Comparison of ENCODE assay signal across 1 cellular context in genomic region chr7:95758187-95758586, GRCh38.
TF ChIP-seq lines count a peak whose summit lies in the region.

No MANE protein-coding gene starts in this region.

TF ChIP-seq in HEK293, 187 proteins besides CTCF, POLR2A, EP300 and RAD21 (continued from another document and continues in another):
- TF ChIP-seq, protein P1, sequence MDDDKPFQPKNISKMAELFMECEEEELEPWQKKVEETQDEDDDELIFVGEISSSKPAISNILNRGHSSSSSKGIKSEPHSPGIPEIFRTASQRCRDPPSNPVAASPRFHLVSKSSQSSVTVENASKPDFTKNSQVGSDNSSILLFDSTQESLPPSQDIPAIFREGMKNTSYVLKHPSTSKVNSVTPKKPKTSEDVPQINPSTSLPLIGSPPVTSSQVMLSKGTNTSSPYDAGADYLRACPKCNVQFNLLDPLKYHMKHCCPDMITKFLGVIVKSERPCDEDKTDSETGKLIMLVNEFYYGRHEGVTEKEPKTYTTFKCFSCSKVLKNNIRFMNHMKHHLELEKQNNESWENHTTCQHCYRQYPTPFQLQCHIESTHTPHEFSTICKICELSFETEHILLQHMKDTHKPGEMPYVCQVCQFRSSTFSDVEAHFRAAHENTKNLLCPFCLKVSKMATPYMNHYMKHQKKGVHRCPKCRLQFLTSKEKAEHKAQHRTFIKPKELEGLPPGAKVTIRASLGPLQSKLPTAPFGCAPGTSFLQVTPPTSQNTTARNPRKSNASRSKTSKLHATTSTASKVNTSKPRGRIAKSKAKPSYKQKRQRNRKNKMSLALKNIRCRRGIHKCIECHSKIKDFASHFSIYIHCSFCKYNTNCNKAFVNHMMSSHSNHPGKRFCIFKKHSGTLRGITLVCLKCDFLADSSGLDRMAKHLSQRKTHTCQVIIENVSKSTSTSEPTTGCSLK (tag by site-specific recombination; IDR thresholded peaks at IDR 0.05) = no peak
- TF ChIP-seq RBAK (tag by site-specific recombination; IDR thresholded peaks at IDR 0.05) (no peak), ZNF791 (tag by site-specific recombination; IDR thresholded peaks at IDR 0.05) (no peak), ZNF292 (tag by site-specific recombination; IDR thresholded peaks at IDR 0.05; ENCODE audit: borderline replicate concordance, low read depth) (no peak), MZF1 (tag by site-specific recombination; IDR thresholded peaks at IDR 0.05; ENCODE audit: borderline replicate concordance) (peak; percentile 97), ZNF555 (tag by site-specific recombination; conservative IDR thresholded peaks at IDR 0.05) (no peak), ZSCAN18 (tag by site-specific recombination; IDR thresholded peaks at IDR 0.05) (no peak), ZBTB6 (tag by site-specific recombination; IDR thresholded peaks at IDR 0.05) (no peak), KLF16 (tag by site-specific recombination; IDR thresholded peaks at IDR 0.05) (no peak), ZNF600 (tag by site-specific recombination; IDR thresholded peaks at IDR 0.05) (peak; percentile 79), KLF8 (tag by site-specific recombination; IDR thresholded peaks at IDR 0.05) (0 out of 2 replicates have a peak, but pooled peaks have one; percentile 32), ZNF843 (tag by site-specific recombination; IDR thresholded peaks at IDR 0.05) (peak; percentile 69; the same call in 1 of the 2 replicates), ZNF174 (tag by site-specific recombination; IDR thresholded peaks at IDR 0.05) (no peak), GLI4 (tag by site-specific recombination; IDR thresholded peaks at IDR 0.05) (no peak), WT1 (tag by site-specific recombination; IDR thresholded peaks at IDR 0.05) (peak; percentile 87), ZNF302 (tag by site-specific recombination; IDR thresholded peaks at IDR 0.05; ENCODE audit: low read depth) (no peak), GLI2 (tag by site-specific recombination; IDR thresholded peaks at IDR 0.05; ENCODE audit: borderline replicate concordance, low read depth) (no peak; the same call in 1 of the 2 replicates), ZBTB17 (tag by site-specific recombination; IDR thresholded peaks at IDR 0.05) (peak; percentile 71), ZFP37 (tag by site-specific recombination; IDR thresholded peaks at IDR 0.05) (no peak), HOXA7 (CRISPR knock-in tag; IDR thresholded peaks at IDR 0.05; ENCODE audit: borderline replicate concordance) (no peak), ZNF16 (tag by site-specific recombination; IDR thresholded peaks at IDR 0.05; ENCODE audit: low read depth) (no peak), ZBTB20 (tag by site-specific recombination; IDR thresholded peaks at IDR 0.05) (no peak), PRDM6 (tag by site-specific recombination; IDR thresholded peaks at IDR 0.05) (peak; percentile 74), ZNF19 (tag by site-specific recombination; IDR thresholded peaks at IDR 0.05; ENCODE audit: low read depth) (no peak), KLF10 (tag by site-specific recombination; IDR thresholded peaks at IDR 0.05) (peak; percentile 21; the same call in 1 of the 2 replicates), ZNF629 (tag by site-specific recombination; IDR thresholded peaks at IDR 0.05) (0 out of 2 replicates have a peak, but pooled peaks have one; percentile 37), OSR2 (tag by site-specific recombination; IDR thresholded peaks at IDR 0.05) (peak; percentile 62), ZBTB8A (tag by site-specific recombination; IDR thresholded peaks at IDR 0.05) (peak; percentile 26; the same call in 1 of the 2 replicates), ZNF157 (tag by site-specific recombination; IDR thresholded peaks at IDR 0.05) (no peak), ZSCAN30 (tag by site-specific recombination; IDR thresholded peaks at IDR 0.05) (peak; percentile 52; the same call in 1 of the 2 replicates), ZNF416 (tag by site-specific recombination; IDR thresholded peaks at IDR 0.05) (no peak), TCF7L2 (IDR thresholded peaks at IDR 0.05; ENCODE audit: borderline replicate concordance, low read depth, low read length) (no peak), GLIS2 (tag by site-specific recombination; IDR thresholded peaks at IDR 0.05) (no peak), ZNF626 (tag by site-specific recombination; IDR thresholded peaks at IDR 0.05) (no peak), ZBTB26 (tag by site-specific recombination; optimal IDR thresholded peaks at IDR 0.05) (no peak), GLIS1 (tag by site-specific recombination; IDR thresholded peaks at IDR 0.05) (peak; percentile 73), ZNF184 (tag by site-specific recombination; IDR thresholded peaks at IDR 0.05) (no peak), ZIC2 (tag by site-specific recombination; IDR thresholded peaks at IDR 0.05) (peak; percentile 61; the same call in 1 of the 2 replicates), BCL11B (tag by site-specific recombination; IDR thresholded peaks at IDR 0.05; ENCODE audit: low read depth) (no peak), ZNF155 (tag by site-specific recombination; IDR thresholded peaks at IDR 0.05) (no peak), ZNF561 (tag by site-specific recombination; IDR thresholded peaks at IDR 0.05; ENCODE audit: borderline replicate concordance) (peak; percentile 65; the same call in 1 of the 2 replicates)
- TF ChIP-seq, protein P2, sequence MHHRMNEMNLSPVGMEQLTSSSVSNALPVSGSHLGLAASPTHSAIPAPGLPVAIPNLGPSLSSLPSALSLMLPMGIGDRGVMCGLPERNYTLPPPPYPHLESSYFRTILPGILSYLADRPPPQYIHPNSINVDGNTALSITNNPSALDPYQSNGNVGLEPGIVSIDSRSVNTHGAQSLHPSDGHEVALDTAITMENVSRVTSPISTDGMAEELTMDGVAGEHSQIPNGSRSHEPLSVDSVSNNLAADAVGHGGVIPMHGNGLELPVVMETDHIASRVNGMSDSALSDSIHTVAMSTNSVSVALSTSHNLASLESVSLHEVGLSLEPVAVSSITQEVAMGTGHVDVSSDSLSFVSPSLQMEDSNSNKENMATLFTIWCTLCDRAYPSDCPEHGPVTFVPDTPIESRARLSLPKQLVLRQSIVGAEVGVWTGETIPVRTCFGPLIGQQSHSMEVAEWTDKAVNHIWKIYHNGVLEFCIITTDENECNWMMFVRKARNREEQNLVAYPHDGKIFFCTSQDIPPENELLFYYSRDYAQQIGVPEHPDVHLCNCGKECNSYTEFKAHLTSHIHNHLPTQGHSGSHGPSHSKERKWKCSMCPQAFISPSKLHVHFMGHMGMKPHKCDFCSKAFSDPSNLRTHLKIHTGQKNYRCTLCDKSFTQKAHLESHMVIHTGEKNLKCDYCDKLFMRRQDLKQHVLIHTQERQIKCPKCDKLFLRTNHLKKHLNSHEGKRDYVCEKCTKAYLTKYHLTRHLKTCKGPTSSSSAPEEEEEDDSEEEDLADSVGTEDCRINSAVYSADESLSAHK (tag by site-specific recombination; IDR thresholded peaks at IDR 0.05) = peak; percentile 13; the same call in 1 of the 2 replicates
- TF ChIP-seq, protein P3, sequence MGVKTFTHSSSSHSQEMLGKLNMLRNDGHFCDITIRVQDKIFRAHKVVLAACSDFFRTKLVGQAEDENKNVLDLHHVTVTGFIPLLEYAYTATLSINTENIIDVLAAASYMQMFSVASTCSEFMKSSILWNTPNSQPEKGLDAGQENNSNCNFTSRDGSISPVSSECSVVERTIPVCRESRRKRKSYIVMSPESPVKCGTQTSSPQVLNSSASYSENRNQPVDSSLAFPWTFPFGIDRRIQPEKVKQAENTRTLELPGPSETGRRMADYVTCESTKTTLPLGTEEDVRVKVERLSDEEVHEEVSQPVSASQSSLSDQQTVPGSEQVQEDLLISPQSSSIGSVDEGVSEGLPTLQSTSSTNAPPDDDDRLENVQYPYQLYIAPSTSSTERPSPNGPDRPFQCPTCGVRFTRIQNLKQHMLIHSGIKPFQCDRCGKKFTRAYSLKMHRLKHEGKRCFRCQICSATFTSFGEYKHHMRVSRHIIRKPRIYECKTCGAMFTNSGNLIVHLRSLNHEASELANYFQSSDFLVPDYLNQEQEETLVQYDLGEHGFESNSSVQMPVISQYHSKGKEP (tag by site-specific recombination; IDR thresholded peaks at IDR 0.05) = peak; percentile 54
- TF ChIP-seq, protein P4, sequence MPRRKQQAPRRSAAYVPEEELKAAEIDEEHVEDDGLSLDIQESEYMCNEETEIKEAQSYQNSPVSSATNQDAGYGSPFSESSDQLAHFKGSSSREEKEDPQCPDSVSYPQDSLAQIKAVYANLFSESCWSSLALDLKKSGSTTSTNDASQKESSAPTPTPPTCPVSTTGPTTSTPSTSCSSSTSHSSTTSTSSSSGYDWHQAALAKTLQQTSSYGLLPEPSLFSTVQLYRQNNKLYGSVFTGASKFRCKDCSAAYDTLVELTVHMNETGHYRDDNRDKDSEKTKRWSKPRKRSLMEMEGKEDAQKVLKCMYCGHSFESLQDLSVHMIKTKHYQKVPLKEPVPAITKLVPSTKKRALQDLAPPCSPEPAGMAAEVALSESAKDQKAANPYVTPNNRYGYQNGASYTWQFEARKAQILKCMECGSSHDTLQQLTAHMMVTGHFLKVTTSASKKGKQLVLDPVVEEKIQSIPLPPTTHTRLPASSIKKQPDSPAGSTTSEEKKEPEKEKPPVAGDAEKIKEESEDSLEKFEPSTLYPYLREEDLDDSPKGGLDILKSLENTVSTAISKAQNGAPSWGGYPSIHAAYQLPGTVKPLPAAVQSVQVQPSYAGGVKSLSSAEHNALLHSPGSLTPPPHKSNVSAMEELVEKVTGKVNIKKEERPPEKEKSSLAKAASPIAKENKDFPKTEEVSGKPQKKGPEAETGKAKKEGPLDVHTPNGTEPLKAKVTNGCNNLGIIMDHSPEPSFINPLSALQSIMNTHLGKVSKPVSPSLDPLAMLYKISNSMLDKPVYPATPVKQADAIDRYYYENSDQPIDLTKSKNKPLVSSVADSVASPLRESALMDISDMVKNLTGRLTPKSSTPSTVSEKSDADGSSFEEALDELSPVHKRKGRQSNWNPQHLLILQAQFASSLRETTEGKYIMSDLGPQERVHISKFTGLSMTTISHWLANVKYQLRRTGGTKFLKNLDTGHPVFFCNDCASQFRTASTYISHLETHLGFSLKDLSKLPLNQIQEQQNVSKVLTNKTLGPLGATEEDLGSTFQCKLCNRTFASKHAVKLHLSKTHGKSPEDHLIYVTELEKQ (tag by site-specific recombination; IDR thresholded peaks at IDR 0.05; ENCODE audit: borderline replicate concordance) = no peak
- TF ChIP-seq, protein P5, sequence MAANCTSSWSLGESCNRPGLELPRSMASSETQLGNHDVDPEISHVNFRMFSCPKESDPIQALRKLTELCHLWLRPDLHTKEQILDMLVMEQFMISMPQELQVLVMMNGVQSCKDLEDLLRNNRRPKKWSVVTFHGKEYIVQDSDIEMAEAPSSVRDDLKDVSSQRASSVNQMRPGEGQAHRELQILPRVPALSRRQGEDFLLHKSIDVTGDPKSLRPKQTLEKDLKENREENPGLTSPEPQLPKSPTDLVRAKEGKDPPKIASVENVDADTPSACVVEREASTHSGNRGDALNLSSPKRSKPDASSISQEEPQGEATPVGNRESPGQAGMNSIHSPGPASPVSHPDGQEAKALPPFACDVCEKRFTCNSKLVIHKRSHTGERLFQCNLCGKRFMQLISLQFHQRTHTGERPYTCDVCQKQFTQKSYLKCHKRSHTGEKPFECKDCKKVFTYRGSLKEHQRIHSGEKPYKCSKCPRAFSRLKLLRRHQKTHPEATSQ (tag by site-specific recombination; IDR thresholded peaks at IDR 0.05) = no peak
- TF ChIP-seq, protein P6, sequence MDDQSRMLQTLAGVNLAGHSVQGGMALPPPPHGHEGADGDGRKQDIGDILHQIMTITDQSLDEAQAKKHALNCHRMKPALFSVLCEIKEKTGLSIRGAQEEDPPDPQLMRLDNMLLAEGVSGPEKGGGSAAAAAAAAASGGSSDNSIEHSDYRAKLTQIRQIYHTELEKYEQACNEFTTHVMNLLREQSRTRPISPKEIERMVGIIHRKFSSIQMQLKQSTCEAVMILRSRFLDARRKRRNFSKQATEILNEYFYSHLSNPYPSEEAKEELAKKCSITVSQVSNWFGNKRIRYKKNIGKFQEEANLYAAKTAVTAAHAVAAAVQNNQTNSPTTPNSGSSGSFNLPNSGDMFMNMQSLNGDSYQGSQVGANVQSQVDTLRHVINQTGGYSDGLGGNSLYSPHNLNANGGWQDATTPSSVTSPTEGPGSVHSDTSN (CRISPR knock-in tag; IDR thresholded peaks at IDR 0.05) = no peak
